ENCODE assay signal across 31 cellular contexts in the genomic region with DNA sequence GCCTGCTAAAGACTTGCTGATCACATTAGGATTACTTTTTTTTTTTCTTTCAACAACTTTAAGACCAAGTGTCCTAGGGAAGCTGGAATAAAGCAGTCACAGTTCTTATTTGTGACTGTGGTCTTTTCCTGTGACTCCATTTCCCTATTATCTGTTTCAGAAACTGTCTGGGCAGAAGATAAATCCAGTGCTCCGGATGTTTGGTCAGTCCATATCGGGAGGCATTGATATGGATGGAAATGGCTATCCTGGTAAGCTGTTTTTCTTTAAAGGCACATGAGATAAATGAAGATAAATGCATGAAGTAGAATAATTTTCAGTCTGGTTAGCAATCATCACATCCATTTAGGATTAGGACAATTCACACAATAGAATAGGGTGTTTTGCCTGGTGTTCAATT.
"Had no signal": no experiment of that assay in that cellular context is flagged by ENCODE, and none has a peak within 500 bp of the region (broad histone marks: within the 10 kb centered on the region; RNA-seq: fewer than 3 reads in every experiment).

No MANE protein-coding gene starts in this region.

- H3K4me2 ChIP-seq: neural progenitor cell, smooth muscle cell had no signal

- H3K36me3 ChIP-seq: neural progenitor cell, ovary, suprapubic skin, transverse colon, uterus had no signal

- H3K27me3 Mint-ChIP-seq: progenitor cell of endocrine pancreas, type B pancreatic cell had no signal

- H3K4me1 ChIP-seq: parathyroid adenoma had no signal

- H3K9me3 Mint-ChIP-seq: natural killer cell; nephron; stimulated activated memory B cell treated with anti-CD40 and anti-IgM and Interleukin-4, amounts not matched to agents 10 μg/mL and 1 μg/mL and 100 μg/mL, for 72 hours; stimulated activated naive CD8-positive, alpha-beta T cell treated with anti-CD3 and anti-CD28 coated beads, Interleukin-15, amount 100 ng/mL, for 72 hours; type B pancreatic cell had no signal

- H3K4me3 Mint-ChIP-seq: natural killer cell; nephron; neural progenitor cell; stimulated activated memory B cell treated with anti-CD40 and anti-IgM and Interleukin-4, amounts not matched to agents 10 μg/mL and 1 μg/mL and 100 μg/mL, for 72 hours; stimulated activated naive CD8-positive, alpha-beta T cell treated with anti-CD3 and anti-CD28 coated beads, Interleukin-15, amount 100 ng/mL, for 72 hours; type B pancreatic cell had no signal

- H3K27ac ChIP-seq: neural progenitor cell, ovary, parathyroid adenoma, psoas muscle, skin epidermis, spleen, suprapubic skin, testis, tibial artery, transverse colon, upper lobe of right lung, uterus had no signal

- H3K36me3 Mint-ChIP-seq: natural killer cell; neural progenitor cell; stimulated activated memory B cell treated with anti-CD40 and anti-IgM and Interleukin-4, amounts not matched to agents 10 μg/mL and 1 μg/mL and 100 μg/mL, for 72 hours had no signal

- H3K4me1 Mint-ChIP-seq: natural killer cell; stimulated activated memory B cell treated with anti-CD40 and anti-IgM and Interleukin-4, amounts not matched to agents 10 μg/mL and 1 μg/mL and 100 μg/mL, for 72 hours had no signal

- H3K4me3 ChIP-seq: neural progenitor cell, ovary, psoas muscle, skin epidermis, smooth muscle cell, spleen, suprapubic skin, testis, tibial artery, transverse colon, upper lobe of right lung, uterus had no signal

- H3K27ac Mint-ChIP-seq: natural killer cell; nephron; neural progenitor cell; progenitor cell of endocrine pancreas; stimulated activated memory B cell treated with anti-CD40 and anti-IgM and Interleukin-4, amounts not matched to agents 10 μg/mL and 1 μg/mL and 100 μg/mL, for 72 hours; stimulated activated naive CD8-positive, alpha-beta T cell treated with anti-CD3 and anti-CD28 coated beads, Interleukin-15, amount 100 ng/mL, for 72 hours; type B pancreatic cell had no signal

- H2AFZ ChIP-seq: neural progenitor cell, parathyroid adenoma had no signal

- H3K27me3 ChIP-seq: neural progenitor cell, ovary, spleen, suprapubic skin, testis, tibial artery, transverse colon, upper lobe of right lung, uterus had no signal

- H3K79me2 ChIP-seq: parathyroid adenoma had no signal

- ATAC-seq: natural killer cell; psoas muscle; sciatic nerve; stimulated activated memory B cell treated with anti-CD40 and anti-IgM and Interleukin-4, amounts not matched to agents 10 μg/mL and 1 μg/mL and 100 μg/mL, for 72 hours; stimulated activated naive CD8-positive, alpha-beta T cell treated with anti-CD3 and anti-CD28 coated beads, Interleukin-15, amount 100 ng/mL, for 72 hours; stimulated activated naive CD8-positive, alpha-beta T cell treated with anti-CD3 and anti-CD28 coated beads, Interleukin-15, Interleukin-2, amounts not matched to agents 100 U/mL and 50 U/mL, for 24 hours; upper lobe of right lung had no signal

- DNase-seq: natural killer cell; occipital lobe; ovary; posterior cingulate gyrus; psoas muscle; right cardiac atrium; spleen; stimulated activated CD4-positive, alpha-beta T cell treated with anti-CD3 and anti-CD28 coated beads, Interleukin-12 subunit alpha, Interleukin-12 subunit beta, amount 100 ng/mL, for 4 hours; stimulated activated CD4-positive, alpha-beta T cell treated with anti-CD3 and anti-CD28 coated beads, Interleukin-1b, Interleukin-23, amount 100 ng/mL, for 48 hours; stimulated activated CD4-positive, alpha-beta T cell treated with anti-CD3 and anti-CD28 coated beads, Interleukin-4, amount 100 ng/mL, for 1 hour; stimulated activated CD4-positive, alpha-beta T cell treated with anti-CD3 and anti-CD28 coated beads, Interleukin-4, amount 100 ng/mL, for 4 hours; stimulated activated CD8-positive, alpha-beta memory T cell treated with anti-CD3 and anti-CD28 coated beads, Interleukin-4, amount 100 ng/mL, for 48 hours; stimulated activated naive CD4-positive, alpha-beta T cell; stimulated activated naive CD8-positive, alpha-beta T cell treated with anti-CD3 and anti-CD28 coated beads, Interleukin-15, amount 100 ng/mL, for 72 hours; stimulated activated naive CD8-positive, alpha-beta T cell treated with anti-CD3 and anti-CD28 coated beads, Interleukin-15, Interleukin-2, amounts not matched to agents 100 U/mL and 50 U/mL, for 24 hours; substantia nigra; testis; tibial artery; transverse colon; upper lobe of right lung; uterus had no signal
